ENCODE assay signal across 12 cellular contexts in genomic region chr12:18998343-18999270, GRCh38.
DNase-seq lines count a peak whose midpoint lies in the region; ATAC-seq, FAIRE-seq and TF ChIP-seq lines count a peak whose summit lies in the region.
"Had no signal": no experiment of that assay in that cellular context is flagged by ENCODE, and none has a peak within 500 bp of the region (broad histone marks: within the 10 kb centered on the region; RNA-seq: fewer than 3 reads in every experiment).

No MANE protein-coding gene starts in this region.

- peak; percentile 36 for ATAC-seq in stimulated activated effector memory CD8-positive, alpha-beta T cell treated with anti-CD3 and anti-CD28 coated beads, Interleukin-12 subunit alpha, Interleukin-12 subunit beta, amount 100 ng/mL, for 72 hours
- ATAC-seq in GM19463 (IDR thresholded peaks at IDR 0.05; ENCODE audit: unreplicated experiment) = no peak
- ATAC-seq: activated CD8-positive, alpha-beta T cell treated with anti-CD3 and anti-CD28 coated beads for 36 hours had no signal

- no peak overlapping the region for H3K4me3 Mint-ChIP-seq in stimulated activated effector memory CD8-positive, alpha-beta T cell treated with anti-CD3 and anti-CD28 coated beads, Interleukin-12 subunit alpha, Interleukin-12 subunit beta, amount 100 ng/mL, for 72 hours
- H3K4me3 Mint-ChIP-seq: activated CD8-positive, alpha-beta T cell treated with anti-CD3 and anti-CD28 coated beads for 36 hours had no signal

- no peaks in the 10 kb centered on the region for H3K4me1 Mint-ChIP-seq in stimulated activated effector memory CD8-positive, alpha-beta T cell treated with anti-CD3 and anti-CD28 coated beads, Interleukin-12 subunit alpha, Interleukin-12 subunit beta, amount 100 ng/mL, for 72 hours

- no peaks in the 10 kb centered on the region for H3K36me3 Mint-ChIP-seq in stimulated activated effector memory CD8-positive, alpha-beta T cell treated with anti-CD3 and anti-CD28 coated beads, Interleukin-12 subunit alpha, Interleukin-12 subunit beta, amount 100 ng/mL, for 72 hours

- peak; percentile 4 to 34 (median 26) for DNase-seq in NCI-H1417 (lab: John Stamatoyannopoulos, UW)
- no peak for DNase-seq in NCI-H1417 treated with DMSO at 0.1 percent for 48 hours (lab: John Stamatoyannopoulos, UW)
- DNase-seq in RCC 7860 (ENCODE audit: low spot score) = peak; percentile 20
- peak; percentile 95 for DNase-seq in fibroblast of the aortic adventitia (ENCODE audit: low read depth)
- no peak for DNase-seq in stimulated activated effector memory CD8-positive, alpha-beta T cell treated with anti-CD3 and anti-CD28 coated beads, Interleukin-12 subunit alpha, Interleukin-12 subunit beta, amount 100 ng/mL, for 72 hours (ENCODE audit: low spot score in 2 of 2)
- no peak for DNase-seq in activated effector memory CD4-positive, alpha-beta T cell treated with Interleukin-2 at 50 U/mL for 16 hours
- DNase-seq in effector CD8-positive, alpha-beta T cell (lab: John Stamatoyannopoulos, UW) = no peak
- DNase-seq: activated CD8-positive, alpha-beta T cell treated with anti-CD3 and anti-CD28 coated beads for 36 hours; AML-193; central memory CD4-positive, alpha-beta T cell had no signal

- no peak overlapping the region for H3K27ac Mint-ChIP-seq in stimulated activated effector memory CD8-positive, alpha-beta T cell treated with anti-CD3 and anti-CD28 coated beads, Interleukin-12 subunit alpha, Interleukin-12 subunit beta, amount 100 ng/mL, for 72 hours
- H3K27ac Mint-ChIP-seq: activated CD8-positive, alpha-beta T cell treated with anti-CD3 and anti-CD28 coated beads for 36 hours had no signal

- peak; percentile 16 for FAIRE-seq in RCC 7860 (lab: Jason Lieb, UNC)

- H3K4me3 ChIP-seq in fibroblast of the aortic adventitia (ENCODE audit: low read depth, low read length) = no peak overlapping the region
- H3K4me3 ChIP-seq: HAP-1 had no signal

- H3K9me3 Mint-ChIP-seq in stimulated activated effector memory CD8-positive, alpha-beta T cell treated with anti-CD3 and anti-CD28 coated beads, Interleukin-12 subunit alpha, Interleukin-12 subunit beta, amount 100 ng/mL, for 72 hours = no peaks in the 10 kb centered on the region
- H3K9me3 Mint-ChIP-seq: activated CD8-positive, alpha-beta T cell treated with anti-CD3 and anti-CD28 coated beads for 36 hours had no signal

- TF ChIP-seq CTCF in fibroblast of the aortic adventitia (IDR thresholded peaks at IDR 0.05; ENCODE audit: insufficient read depth, low read length) = no peak

Comparison
In these comparisons a context has a peak if more than half of its experiments do, and no peak if none do; other contexts are left out.
1. DNase-seq: peak in NCI-H1417 (3 of 3), RCC 7860 (single experiment) and fibroblast of the aortic adventitia (single experiment); none in NCI-H1417 treated with DMSO at 0.1 percent for 48 hours (single experiment), stimulated activated effector memory CD8-positive, alpha-beta T cell treated with anti-CD3 and anti-CD28 coated beads, Interleukin-12 subunit alpha, Interleukin-12 subunit beta, amount 100 ng/mL, for 72 hours (0 of 2), activated effector memory CD4-positive, alpha-beta T cell treated with Interleukin-2 at 50 U/mL for 16 hours (single experiment) and effector CD8-positive, alpha-beta T cell (single experiment).